Comparison of ENCODE assay signal across 11 cellular contexts in the genomic region with DNA sequence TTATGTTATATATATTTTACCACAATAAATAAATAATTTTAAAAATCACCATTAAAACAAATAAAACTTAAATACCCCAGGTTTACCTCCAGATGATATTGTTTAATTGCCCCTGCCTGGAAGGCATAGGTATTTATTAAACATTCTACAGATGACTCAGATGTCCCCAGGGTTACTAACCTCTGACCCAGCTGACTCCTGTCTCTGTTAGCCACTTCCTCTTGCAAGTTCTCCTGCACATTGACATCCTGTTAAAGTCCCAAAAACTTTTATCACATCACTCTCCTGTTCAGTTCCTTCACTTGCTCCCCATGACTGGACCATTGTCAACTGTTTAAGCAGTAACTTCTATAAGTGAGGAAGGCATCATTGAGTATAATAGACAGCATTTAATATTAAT. TPM values are rescaled to one million over a fixed set of nuclear protein-coding genes. Genes with fewer than 3 reads are reported as not detected.
A peak's percentile ranks its signal among the peaks of the same experiment; 100 is the strongest.
DNase-seq lines count a peak whose midpoint lies in the region; ATAC-seq lines count a peak whose summit lies in the region.
"Had no signal": no experiment of that assay in that cellular context is flagged by ENCODE, and none has a peak within 500 bp of the region (broad histone marks: within the 10 kb centered on the region; RNA-seq: fewer than 3 reads in every experiment).

No MANE protein-coding gene starts in this region.

- no peaks in the 10 kb centered on the region for H4K20me1 ChIP-seq in Karpas-422 (ENCODE audit: insufficient read depth, low read depth, low read length)

- H3K4me2 ChIP-seq in Karpas-422 (ENCODE audit: low read depth, low read length, poor library complexity, severe bottlenecking): peak overlapping the region; percentile 60

- no peak overlapping the region for H3K4me3 ChIP-seq in Karpas-422 (ENCODE audit: low read length)

- no peak overlapping the region for H3K27ac ChIP-seq in Karpas-422 (ENCODE audit: low read length)

- in situ Hi-C loops in G401 (cut with HindIII; ENCODE audit: low sequenced_read_pairs): no loop called here

- peaks cover 1% of the 10 kb centered on the region for H3K9me3 Mint-ChIP-seq in memory B cell
- peaks cover 2 to 3% of the 10 kb centered on the region in 2 donors for H3K9me3 Mint-ChIP-seq in activated naive CD4-positive, alpha-beta T cell treated with anti-CD3 and anti-CD28 coated beads, Interleukin-2, amount 50 U/mL, for 72 hours

- peaks cover 32% of the 10 kb centered on the region for H3K4me1 Mint-ChIP-seq in memory B cell

- H3K27me3 ChIP-seq in Karpas-422 (ENCODE audit: low read length): no peaks in the 10 kb centered on the region

- H3K27me3 Mint-ChIP-seq in memory B cell: no peaks in the 10 kb centered on the region

- H3K36me3 Mint-ChIP-seq in memory B cell: no peaks in the 10 kb centered on the region
- no peaks in the 10 kb centered on the region for H3K36me3 Mint-ChIP-seq in activated naive CD4-positive, alpha-beta T cell treated with anti-CD3 and anti-CD28 coated beads, Interleukin-2, amount 50 U/mL, for 72 hours

- no peaks in the 10 kb centered on the region for H3K9me3 ChIP-seq in Karpas-422 (ENCODE audit: low read length)

- no peaks in the 10 kb centered on the region for H3K79me2 ChIP-seq in Karpas-422 (ENCODE audit: low read length)

- peak; percentile 72 for DNase-seq in Karpas-422
- no peak for DNase-seq in memory B cell (ENCODE audit: low spot score in 2 of 2)
- no peak for DNase-seq in G401 (ENCODE audit: low spot score)
- no peak for DNase-seq in NCI-H510A treated with DMSO at 0.1 percent for 48 hours (lab: John Stamatoyannopoulos, UW)
- no peak for DNase-seq in activated naive CD4-positive, alpha-beta T cell treated with anti-CD3 and anti-CD28 coated beads, Interleukin-2, amount 50 U/mL, for 72 hours (ENCODE audit: low spot score in 2 of 2)

- H3K27ac Mint-ChIP-seq in memory B cell: no peak overlapping the region
- H3K27ac Mint-ChIP-seq in activated naive CD4-positive, alpha-beta T cell treated with anti-CD3 and anti-CD28 coated beads, Interleukin-2, amount 50 U/mL, for 72 hours: no peak overlapping the region

- H3K4me1 ChIP-seq in Karpas-422 (ENCODE audit: low read length): peaks cover 38% of the 10 kb centered on the region

- no peaks in the 10 kb centered on the region; the same call in 1 of the 2 replicates for H3K9me2 ChIP-seq in Karpas-422 (replicated peaks; ENCODE audit: insufficient read depth, low read length)

- no peak overlapping the region for H3K9ac ChIP-seq in Karpas-422 (ENCODE audit: low read length)

- ATAC-seq in GM18867 (IDR thresholded peaks at IDR 0.05; ENCODE audit: unreplicated experiment) (peak; percentile 89), HG02623 (IDR thresholded peaks at IDR 0.05; ENCODE audit: unreplicated experiment) (peak; percentile 95), memory B cell (ENCODE audit: low read depth) (peak; percentile 77), HG03439 (IDR thresholded peaks at IDR 0.05; ENCODE audit: unreplicated experiment) (no peak)
- no peak for ATAC-seq in activated naive CD4-positive, alpha-beta T cell treated with anti-CD3 and anti-CD28 coated beads, Interleukin-2, amount 50 U/mL, for 72 hours
- ATAC-seq: Panc1 had no signal

- no peaks in the 10 kb centered on the region for H3K36me3 ChIP-seq in Karpas-422 (ENCODE audit: insufficient read depth, low read length)

- no peak overlapping the region for H2AFZ ChIP-seq in Karpas-422 (ENCODE audit: low read length)

- peak overlapping the region; percentile 4 for H3K4me3 Mint-ChIP-seq in memory B cell

RNA-seq across cellular contexts. Expression of a gene that starts 37.0 kb away (rescaled TPM):
- not detected in 2 replicates for total RNA-seq in Karpas-422 (2014; rRNA removed; shearing (Covaris generic); ENCODE audit: low replicate concordance)
- total RNA-seq in G401 (2014; rRNA removed; shearing (Covaris generic)): not detected in 2 replicates
- not detected for total RNA-seq in activated naive CD4-positive, alpha-beta T cell treated with anti-CD3 and anti-CD28 coated beads, Interleukin-2, amount 50 U/mL, for 72 hours
- total RNA-seq: HT1080 had no signal

RNA-seq across cellular contexts. Expression of a gene that starts 54.7 kb away (rescaled TPM):
- 17.8 and 21.4 TPM in 2 replicates for total RNA-seq in Karpas-422 (2014; rRNA removed; shearing (Covaris generic); ENCODE audit: low replicate concordance)
- total RNA-seq in G401 (2014; rRNA removed; shearing (Covaris generic)): not detected in 2 replicates
- not detected for total RNA-seq in activated naive CD4-positive, alpha-beta T cell treated with anti-CD3 and anti-CD28 coated beads, Interleukin-2, amount 50 U/mL, for 72 hours
- total RNA-seq: cerebellum, HT1080 had no signal

Comparison
In these comparisons a context has a peak if more than half of its experiments do, and no peak if none do; other contexts are left out.
1. ATAC-seq: peak in GM18867 (single experiment), HG02623 (single experiment) and memory B cell (single experiment); none in activated naive CD4-positive, alpha-beta T cell treated with anti-CD3 and anti-CD28 coated beads, Interleukin-2, amount 50 U/mL, for 72 hours (0 of 2) and HG03439 (single experiment).
2. RNA of a gene that starts 54.7 kb away (total RNA-seq): 17.8 to 21.4 TPM in Karpas-422; not detected in activated naive CD4-positive, alpha-beta T cell treated with anti-CD3 and anti-CD28 coated beads, Interleukin-2, amount 50 U/mL, for 72 hours and not detected in G401; every median in the first group is over 10 times any median in the second.